Comparison of ENCODE assay signal across 2 cellular contexts in genomic region chr16:64950731-64951130, GRCh38.
TF ChIP-seq lines count a peak whose summit lies in the region.

No MANE protein-coding gene starts in this region.

TF ChIP-seq in H1, 55 proteins besides CTCF, POLR2A, EP300 and RAD21 (continued from another document):
- no peak for TF ChIP-seq ASH2L (IDR thresholded peaks at IDR 0.05; ENCODE audit: low read length)
- no peak for TF ChIP-seq MAX (IDR thresholded peaks at IDR 0.05)
- no peak for TF ChIP-seq ATF2 (IDR thresholded peaks at IDR 0.05; ENCODE audit: low read length)
- no peak for TF ChIP-seq NANOG (IDR thresholded peaks at IDR 0.05; ENCODE audit: insufficient read depth, low read depth, low read length, poor library complexity, severe bottlenecking)

TF ChIP-seq in SK-N-SH treated with all-trans-retinoic acid at 6 μM for 48 hours, 23 proteins besides CTCF, POLR2A, EP300 and RAD21 (continued from another document):
- TF ChIP-seq BACH2 (CRISPR knock-in tag; IDR thresholded peaks at IDR 0.05; ENCODE audit: borderline replicate concordance), result no peak
- no peak for TF ChIP-seq ZFP3 (CRISPR knock-in tag; IDR thresholded peaks at IDR 0.05)
- TF ChIP-seq GLIS3 (CRISPR knock-in tag; IDR thresholded peaks at IDR 0.05), result no peak
- no peak for TF ChIP-seq ESRRG (CRISPR knock-in tag; IDR thresholded peaks at IDR 0.05)
- TF ChIP-seq ZNF565 (CRISPR knock-in tag; conservative IDR thresholded peaks at IDR 0.05; ENCODE audit: low read depth), result no peak
- TF ChIP-seq POU6F1 (CRISPR knock-in tag; IDR thresholded peaks at IDR 0.05; ENCODE audit: borderline replicate concordance, low read depth), result no peak
- no peak for TF ChIP-seq ZC3H10 (CRISPR knock-in tag; IDR thresholded peaks at IDR 0.05)
- no peak for TF ChIP-seq TSHZ2 (CRISPR knock-in tag; IDR thresholded peaks at IDR 0.05)
- no peak for TF ChIP-seq ZFP30 (CRISPR knock-in tag; IDR thresholded peaks at IDR 0.05)
- TF ChIP-seq CREB5 (CRISPR knock-in tag; IDR thresholded peaks at IDR 0.05; ENCODE audit: low read depth), result no peak
- TF ChIP-seq ISL1 (CRISPR knock-in tag; IDR thresholded peaks at IDR 0.05), result no peak
- TF ChIP-seq OSR1 (CRISPR knock-in tag; IDR thresholded peaks at IDR 0.05), result no peak
- TF ChIP-seq TCF4 (CRISPR knock-in tag; IDR thresholded peaks at IDR 0.05; ENCODE audit: borderline replicate concordance), result no peak
- TF ChIP-seq ARNTL (CRISPR knock-in tag; IDR thresholded peaks at IDR 0.05; ENCODE audit: borderline replicate concordance, low read depth), result no peak
